1 cellular context compared by ENCODE assay signal in the genomic region with DNA sequence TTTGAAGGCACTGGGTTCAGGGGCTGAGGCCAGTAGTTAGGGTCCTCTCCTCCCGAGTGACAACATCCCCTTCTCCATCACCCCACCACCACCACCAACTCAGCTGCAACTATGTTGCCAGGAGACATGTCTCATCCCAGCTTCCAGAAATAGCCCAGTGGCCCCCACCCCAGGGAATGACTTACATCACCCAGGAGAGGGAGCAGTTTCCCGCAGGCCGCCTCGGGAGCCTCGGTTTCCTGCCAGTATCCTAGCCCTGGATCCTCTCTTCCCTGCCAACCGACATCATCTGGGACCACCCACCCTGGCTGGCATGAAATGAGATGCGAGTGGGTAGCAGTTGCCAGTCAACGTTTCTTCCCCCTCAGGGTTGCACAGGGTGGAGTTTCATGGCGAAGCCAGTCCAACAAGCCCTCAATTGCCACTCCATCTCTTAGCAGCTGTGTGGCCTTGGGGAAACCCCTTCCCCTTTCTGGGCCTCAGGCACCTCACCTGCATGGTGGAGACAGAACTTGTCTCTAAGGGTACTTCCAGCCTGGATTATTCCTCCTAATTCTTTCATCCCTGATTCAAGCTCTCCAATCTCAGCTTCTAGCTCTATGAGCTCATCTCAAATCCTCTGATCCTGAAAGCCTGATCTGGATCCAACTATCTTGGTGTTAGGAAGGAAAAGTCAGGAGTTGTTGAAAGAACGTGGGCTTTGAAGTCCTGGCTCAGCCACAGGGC.
TF ChIP-seq lines count a peak whose summit lies in the region.

No MANE protein-coding gene starts in this region.

TF ChIP-seq in GM12878, 131 proteins besides CTCF, POLR2A, EP300 and RAD21:
- no peak for TF ChIP-seq ZNF24 (IDR thresholded peaks at IDR 0.05)
- TF ChIP-seq SUPT20H (IDR thresholded peaks at IDR 0.05; ENCODE audit: borderline replicate concordance, control insufficient read depth, low read depth, low read length) = no peak
- TF ChIP-seq, protein P1, sequence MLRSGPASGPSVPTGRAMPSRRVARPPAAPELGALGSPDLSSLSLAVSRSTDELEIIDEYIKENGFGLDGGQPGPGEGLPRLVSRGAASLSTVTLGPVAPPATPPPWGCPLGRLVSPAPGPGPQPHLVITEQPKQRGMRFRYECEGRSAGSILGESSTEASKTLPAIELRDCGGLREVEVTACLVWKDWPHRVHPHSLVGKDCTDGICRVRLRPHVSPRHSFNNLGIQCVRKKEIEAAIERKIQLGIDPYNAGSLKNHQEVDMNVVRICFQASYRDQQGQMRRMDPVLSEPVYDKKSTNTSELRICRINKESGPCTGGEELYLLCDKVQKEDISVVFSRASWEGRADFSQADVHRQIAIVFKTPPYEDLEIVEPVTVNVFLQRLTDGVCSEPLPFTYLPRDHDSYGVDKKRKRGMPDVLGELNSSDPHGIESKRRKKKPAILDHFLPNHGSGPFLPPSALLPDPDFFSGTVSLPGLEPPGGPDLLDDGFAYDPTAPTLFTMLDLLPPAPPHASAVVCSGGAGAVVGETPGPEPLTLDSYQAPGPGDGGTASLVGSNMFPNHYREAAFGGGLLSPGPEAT (IDR thresholded peaks at IDR 0.05; ENCODE audit: low read depth) = no peak
- no peak for TF ChIP-seq SIN3A (IDR thresholded peaks at IDR 0.05; ENCODE audit: low read depth, low read length)
- no peak for TF ChIP-seq MEF2A (IDR thresholded peaks at IDR 0.05; ENCODE audit: insufficient read depth, low read depth, low read length)
- no peak for TF ChIP-seq RBBP5 (conservative IDR thresholded peaks at IDR 0.05)
- TF ChIP-seq, protein P2, sequence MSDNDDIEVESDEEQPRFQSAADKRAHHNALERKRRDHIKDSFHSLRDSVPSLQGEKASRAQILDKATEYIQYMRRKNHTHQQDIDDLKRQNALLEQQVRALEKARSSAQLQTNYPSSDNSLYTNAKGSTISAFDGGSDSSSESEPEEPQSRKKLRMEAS (IDR thresholded peaks at IDR 0.05; ENCODE audit: low read depth, low read length) = no peak
- TF ChIP-seq RFX5 (IDR thresholded peaks at IDR 0.05; ENCODE audit: low read depth, low read length) = no peak
- TF ChIP-seq, protein P3, sequence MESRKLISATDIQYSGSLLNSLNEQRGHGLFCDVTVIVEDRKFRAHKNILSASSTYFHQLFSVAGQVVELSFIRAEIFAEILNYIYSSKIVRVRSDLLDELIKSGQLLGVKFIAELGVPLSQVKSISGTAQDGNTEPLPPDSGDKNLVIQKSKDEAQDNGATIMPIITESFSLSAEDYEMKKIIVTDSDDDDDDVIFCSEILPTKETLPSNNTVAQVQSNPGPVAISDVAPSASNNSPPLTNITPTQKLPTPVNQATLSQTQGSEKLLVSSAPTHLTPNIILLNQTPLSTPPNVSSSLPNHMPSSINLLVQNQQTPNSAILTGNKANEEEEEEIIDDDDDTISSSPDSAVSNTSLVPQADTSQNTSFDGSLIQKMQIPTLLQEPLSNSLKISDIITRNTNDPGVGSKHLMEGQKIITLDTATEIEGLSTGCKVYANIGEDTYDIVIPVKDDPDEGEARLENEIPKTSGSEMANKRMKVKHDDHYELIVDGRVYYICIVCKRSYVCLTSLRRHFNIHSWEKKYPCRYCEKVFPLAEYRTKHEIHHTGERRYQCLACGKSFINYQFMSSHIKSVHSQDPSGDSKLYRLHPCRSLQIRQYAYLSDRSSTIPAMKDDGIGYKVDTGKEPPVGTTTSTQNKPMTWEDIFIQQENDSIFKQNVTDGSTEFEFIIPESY (IDR thresholded peaks at IDR 0.05) = no peak
- TF ChIP-seq JUNB (IDR thresholded peaks at IDR 0.05) = no peak
- TF ChIP-seq, protein P4, sequence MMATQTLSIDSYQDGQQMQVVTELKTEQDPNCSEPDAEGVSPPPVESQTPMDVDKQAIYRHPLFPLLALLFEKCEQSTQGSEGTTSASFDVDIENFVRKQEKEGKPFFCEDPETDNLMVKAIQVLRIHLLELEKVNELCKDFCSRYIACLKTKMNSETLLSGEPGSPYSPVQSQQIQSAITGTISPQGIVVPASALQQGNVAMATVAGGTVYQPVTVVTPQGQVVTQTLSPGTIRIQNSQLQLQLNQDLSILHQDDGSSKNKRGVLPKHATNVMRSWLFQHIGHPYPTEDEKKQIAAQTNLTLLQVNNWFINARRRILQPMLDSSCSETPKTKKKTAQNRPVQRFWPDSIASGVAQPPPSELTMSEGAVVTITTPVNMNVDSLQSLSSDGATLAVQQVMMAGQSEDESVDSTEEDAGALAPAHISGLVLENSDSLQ (IDR thresholded peaks at IDR 0.05) = no peak
